ENCODE assay signal across 1 cellular context in genomic region chr15:44710236-44711088, GRCh38.
TF ChIP-seq lines count a peak whose summit lies in the region.

No MANE protein-coding gene starts in this region.

TF ChIP-seq in SK-N-SH, 30 proteins besides CTCF, POLR2A, EP300 and RAD21 (continued from another document):
- TF ChIP-seq ZBTB33 (IDR thresholded peaks at IDR 0.05; ENCODE audit: borderline replicate concordance, low read depth): no peak
- TF ChIP-seq MAX (IDR thresholded peaks at IDR 0.05; ENCODE audit: low read depth): no peak
- TF ChIP-seq PBX3 (IDR thresholded peaks at IDR 0.05): no peak
- TF ChIP-seq ELF1 (IDR thresholded peaks at IDR 0.05): no peak
- TF ChIP-seq FOSL2 (IDR thresholded peaks at IDR 0.05; ENCODE audit: borderline replicate concordance, low read depth): no peak
- TF ChIP-seq MXI1 (IDR thresholded peaks at IDR 0.05; ENCODE audit: low read depth, low read length): no peak
- TF ChIP-seq NRF1 (IDR thresholded peaks at IDR 0.05; ENCODE audit: low read depth, low read length): no peak
- no peak for TF ChIP-seq USF2 (IDR thresholded peaks at IDR 0.05; ENCODE audit: borderline replicate concordance, low read depth, low read length)
- no peak for TF ChIP-seq TAF1 (IDR thresholded peaks at IDR 0.05; ENCODE audit: borderline replicate concordance, low read depth, low read length)
- no peak for TF ChIP-seq FOXM1 (IDR thresholded peaks at IDR 0.05; ENCODE audit: low read depth)
- TF ChIP-seq CHD2 (IDR thresholded peaks at IDR 0.05; ENCODE audit: low read length, partially characterized antibody): no peak
- 0 out of 2 replicates have a peak, but pooled peaks have one; percentile 3 for TF ChIP-seq NFIC (IDR thresholded peaks at IDR 0.05; ENCODE audit: borderline replicate concordance)
- TF ChIP-seq YY1 (IDR thresholded peaks at IDR 0.05; ENCODE audit: low read depth): no peak; the same call in 1 of the 2 replicates
- TF ChIP-seq SMC3 (IDR thresholded peaks at IDR 0.05; ENCODE audit: low read depth, low read length): 0 out of 2 replicates have a peak, but pooled peaks have one; percentile 20
- no peak for TF ChIP-seq FOXJ3 (CRISPR knock-in tag; IDR thresholded peaks at IDR 0.05)
- TF ChIP-seq USF1 (IDR thresholded peaks at IDR 0.05; ENCODE audit: borderline replicate concordance, low read depth): no peak
- peak; percentile 55 for TF ChIP-seq RFX5 (IDR thresholded peaks at IDR 0.05; ENCODE audit: low read length)
- peak; percentile 60 for TF ChIP-seq RCOR1 (IDR thresholded peaks at IDR 0.05; ENCODE audit: low read length)
- TF ChIP-seq JUND (IDR thresholded peaks at IDR 0.05): no peak
- no peak for TF ChIP-seq TEAD4 (IDR thresholded peaks at IDR 0.05; ENCODE audit: borderline replicate concordance, insufficient read depth)
- no peak for TF ChIP-seq GATA2 (CRISPR knock-in tag; IDR thresholded peaks at IDR 0.05)
- TF ChIP-seq GABPA (IDR thresholded peaks at IDR 0.05; ENCODE audit: low read depth): no peak
TF ChIP-seq in SK-N-SH: peak in this region for 4.
